20 cellular contexts compared by ENCODE assay signal in genomic region chr5:112396430-112396829, GRCh38. TPM values are rescaled to one million over a fixed set of nuclear protein-coding genes. Genes with fewer than 3 reads are reported as not detected.
DNase-seq lines count a peak whose midpoint lies in the region; ATAC-seq, FAIRE-seq and TF ChIP-seq lines count a peak whose summit lies in the region.
"Had no signal": no experiment of that assay in that cellular context is flagged by ENCODE, and none has a peak within 500 bp of the region (broad histone marks: within the 10 kb centered on the region; RNA-seq: fewer than 3 reads in every experiment).

No MANE protein-coding gene starts in this region.

- H3K4me2 ChIP-seq in HepG2 (ENCODE audit: low read depth, low read length) = no peak overlapping the region
- H3K4me2 ChIP-seq: A549; BLaER1 treated with 17β-estradiol and CSF1 and Interleukin-3, amounts not matched to agents 10 nM and 100 nM had no signal

- WGBS in liver = 54% methylated on average over 4 of the region's 4 CpGs
- WGBS in HepG2 (ENCODE audit: low lambda C conversion rate) = 22% methylated on average over 4 of the region's 4 CpGs
- 26% methylated on average over 4 of the region's 4 CpGs for WGBS in right lobe of liver (ENCODE audit: insufficient coverage, low coverage, low lambda C conversion rate, missing lambda C conversion rate)

- H3K4me3 ChIP-seq in liver (ENCODE audit: low read depth in 1 of 3, low read length in 3 of 3) (no peak overlapping the region), HepG2 (replicated peaks in 1 of 3; ENCODE audit: insufficient read depth in 1 of 3, low read depth in 2 of 3, low read length in 3 of 3) (no peak overlapping the region), right lobe of liver (no peak overlapping the region)
- H3K4me3 ChIP-seq: A549; BLaER1 treated with 17β-estradiol and CSF1 and Interleukin-3, amounts not matched to agents 10 nM and 100 nM had no signal

- no peak for TF ChIP-seq EP300 in HepG2 (IDR thresholded peaks at IDR 0.05; ENCODE audit: low read depth in 2 of 2, low read length in 2 of 2)
- TF ChIP-seq EP300 in HepG2 (CRISPR knock-in tag; IDR thresholded peaks at IDR 0.05; ENCODE audit: borderline replicate concordance) = no peak

- ATAC-seq in HepG2 (no peak), right lobe of liver (peak; percentile 77 to 92 (median 86))
- ATAC-seq: A549; CD8-positive, alpha-beta T cell had no signal

- DNase-seq in HepG2 (ENCODE audit: low spot score) = no peak
- peak; percentile 27 to 70 (median 55) for DNase-seq in right lobe of liver
- DNase-seq in NCI-H1048 (lab: John Stamatoyannopoulos, UW) = no peak
- DNase-seq in dedifferentiated amniotic fluid mesenchymal stem cell (ENCODE audit: extremely low spot score) = no peak
- DNase-seq: AML-193; Caco-2; Calu3; CD4-positive, alpha-beta T cell; CD8-positive, alpha-beta T cell; DMS79 treated with DMSO at 0.1 percent for 48 hours; GF-D8 had no signal

- H3K79me2 ChIP-seq in HepG2 (ENCODE audit: insufficient read depth, low read length) = no peaks in the 10 kb centered on the region

- TF ChIP-seq POLR2A in HepG2 (IDR thresholded peaks at IDR 0.05; ENCODE audit: insufficient read depth in 1 of 2, low read depth in 2 of 2, low read length in 2 of 2) = no peak
- no peak for TF ChIP-seq POLR2A in right lobe of liver (IDR thresholded peaks at IDR 0.05)

- TF ChIP-seq RAD21 in liver (IDR thresholded peaks at IDR 0.05) (no peak), HepG2 (CRISPR knock-in tag; IDR thresholded peaks at IDR 0.05) (no peak)

- H3K9me3 ChIP-seq in liver (ENCODE audit: control insufficient read depth in 4 of 4, low read length in 3 of 4) (peaks cover 0 to 2% (median 0%) of the 10 kb centered on the region in 4 donors), HepG2 (ENCODE audit: low read length) (no peaks in the 10 kb centered on the region), right lobe of liver (no peaks in the 10 kb centered on the region)
- H3K9me3 ChIP-seq: A549; BLaER1 treated with 17β-estradiol and CSF1 and Interleukin-3, amounts not matched to agents 10 nM and 100 nM; Caco-2 had no signal

- H3K4me1 ChIP-seq in liver (ENCODE audit: control insufficient read depth in 4 of 4, insufficient read depth in 4 of 4, low read length in 3 of 4) (peaks cover 0 to 3% (median 0%) of the 10 kb centered on the region in 4 donors), HepG2 (ENCODE audit: insufficient read depth, low read length) (no peaks in the 10 kb centered on the region), right lobe of liver (no peaks in the 10 kb centered on the region)
- H3K4me1 ChIP-seq: A549; BLaER1 treated with 17β-estradiol and CSF1 and Interleukin-3, amounts not matched to agents 10 nM and 100 nM; Caco-2 had no signal

- no peak overlapping the region for H3K9ac ChIP-seq in liver (ENCODE audit: low read depth in 1 of 2, low read length in 2 of 2)
- no peak overlapping the region for H3K9ac ChIP-seq in HepG2 (ENCODE audit: insufficient read depth, low read depth, low read length)
- H3K9ac ChIP-seq: BLaER1 treated with 17β-estradiol and CSF1 and Interleukin-3, amounts not matched to agents 10 nM and 100 nM had no signal

- no peak overlapping the region for H3K27ac ChIP-seq in liver (ENCODE audit: low read depth in 1 of 2, low read length in 2 of 2)
- no peak overlapping the region for H3K27ac ChIP-seq in HepG2 (ENCODE audit: extremely low read length, insufficient read depth, low read length)
- no peak overlapping the region for H3K27ac ChIP-seq in right lobe of liver
- H3K27ac ChIP-seq: 22Rv1; A549; BLaER1 treated with 17β-estradiol and CSF1 and Interleukin-3, amounts not matched to agents 10 nM and 100 nM; C4-2B had no signal

- H3K36me3 ChIP-seq in liver (ENCODE audit: control insufficient read depth in 4 of 4, insufficient read depth in 3 of 4, low read depth in 1 of 4, low read length in 3 of 4) (no peaks in the 10 kb centered on the region), HepG2 (replicated peaks in 1 of 2; ENCODE audit: control insufficient read depth in 1 of 2, insufficient read depth in 2 of 2, low read length in 2 of 2) (no peaks in the 10 kb centered on the region), right lobe of liver (no peaks in the 10 kb centered on the region)
- H3K36me3 ChIP-seq: BLaER1 treated with 17β-estradiol and CSF1 and Interleukin-3, amounts not matched to agents 10 nM and 100 nM had no signal

- intact Hi-C loops in HepG2 (cut with micrococcal nuclease; ENCODE audit: unreplicated experiment) = no loop called here
- intact Hi-C loops in right lobe of liver (cut with DNase I) = no loop called here

- POLR2A ChIA-PET in HepG2 (lab: Yijun Ruan, JAX) = no interaction called here

- no peaks in the 10 kb centered on the region for H4K20me1 ChIP-seq in HepG2 (ENCODE audit: insufficient read depth, low read length)
- H4K20me1 ChIP-seq: BLaER1 treated with 17β-estradiol and CSF1 and Interleukin-3, amounts not matched to agents 10 nM and 100 nM had no signal

- FAIRE-seq in HepG2 (lab: Jason Lieb, UNC) = no peak
- FAIRE-seq: A549, D721Med, G401.6, GM12891, GM19239 had no signal

- no peak for TF ChIP-seq CTCF in liver (IDR thresholded peaks at IDR 0.05; ENCODE audit: low read depth, low read length, missing input control)
- no peak for TF ChIP-seq CTCF in HepG2 (CRISPR knock-in tag; IDR thresholded peaks at IDR 0.05)
- TF ChIP-seq CTCF in right lobe of liver (IDR thresholded peaks at IDR 0.05) = no peak

- H3K27me3 ChIP-seq in liver (ENCODE audit: control insufficient read depth in 4 of 4, insufficient read depth in 4 of 4, low read length in 3 of 4) (no peaks in the 10 kb centered on the region), HepG2 (ENCODE audit: control insufficient read depth in 1 of 2, insufficient read depth in 2 of 2, low read length in 2 of 2) (peaks cover 0 to 7% of the 10 kb centered on the region in 2 experiments; a peak in 1 of 5 replicates), right lobe of liver (no peaks in the 10 kb centered on the region)
- H3K27me3 ChIP-seq: BLaER1 treated with 17β-estradiol and CSF1 and Interleukin-3, amounts not matched to agents 10 nM and 100 nM had no signal

- no peak overlapping the region for H2AFZ ChIP-seq in HepG2 (ENCODE audit: low read length)

- in situ Hi-C loops in HepG2 (cut with HindIII; ENCODE audit: extremely low pct_ligation_motif_present, low pct_unique_long_range_greater_than_20kb) = no loop called here

- no TSS peak for BruUV-seq in HepG2 (replicated peaks; lab: Mats Ljungman, UMichigan)

- CTCF ChIA-PET in HepG2 (lab: Yijun Ruan, JAX; ENCODE audit: low intra/inter-chr PET ratio, low total read pairs) = no interaction called here

TF ChIP-seq in liver, 16 proteins besides CTCF, POLR2A, EP300 and RAD21 (continues in another document):
- TF ChIP-seq MAX (IDR thresholded peaks at IDR 0.05) = no peak
- TF ChIP-seq TAF1 (conservative IDR thresholded peaks at IDR 0.05) = no peak

TF ChIP-seq in HepG2, 621 proteins besides CTCF, POLR2A, EP300 and RAD21 (continues in another document):
- TF ChIP-seq RORA (CRISPR knock-in tag; IDR thresholded peaks at IDR 0.05) = no peak
- TF ChIP-seq ZNF276 (CRISPR knock-in tag; IDR thresholded peaks at IDR 0.05; ENCODE audit: low read depth) = no peak
- no peak for TF ChIP-seq NR0B2 (CRISPR knock-in tag; IDR thresholded peaks at IDR 0.05)
- TF ChIP-seq ARHGAP35 (CRISPR knock-in tag; IDR thresholded peaks at IDR 0.05; ENCODE audit: borderline replicate concordance) = no peak

RNA-seq across cellular contexts. Expression of gene EPB41L4A, which starts 22.6 kb away (rescaled TPM):
- total RNA-seq in liver (1 to 10 TPM; 4.1 to 8.0 TPM), HepG2 (2016; rRNA removed; fragmentation: Illumina TruSeq; extraction: Trizol) (0.07 TPM in 1 of 2 replicates, not detected in the other), right lobe of liver (10 to 100 TPM in 1 of 6 experiments, 1 to 10 TPM in 5; 2.5 to 12.0 (median 4.2) TPM)
- polyA plus RNA-seq in liver (1 to 10 TPM; 1.1 to 3.7 TPM), HepG2 (2011; rRNA removed) (0.03 TPM in 1 of 2 replicates, not detected in the other)
- total RNA-seq in HepG2 (2016; cell fraction: cytosol; rRNA removed; fragmentation: Illumina TruSeq; extraction: Trizol; ENCODE audit: low read depth) = not detected in 2 replicates
- 0.04 and 0.07 TPM in 2 replicates for total RNA-seq in HepG2 (2016; cell fraction: insoluble cytoplasmic fraction; rRNA removed; fragmentation: Illumina TruSeq; extraction: Trizol)
- not detected in 2 replicates for total RNA-seq in HepG2 (2016; cell fraction: membrane; rRNA removed; fragmentation: Illumina TruSeq; extraction: Trizol)
- 0.06 and 0.09 TPM in 2 replicates for total RNA-seq in HepG2 (2016; cell fraction: nucleus; rRNA removed; fragmentation: Illumina TruSeq; extraction: Trizol)
- polyA plus RNA-seq in HepG2 (2011; cell fraction: cytosol; rRNA removed) = 0.03 TPM in 1 of 2 replicates, not detected in the other
- polyA plus RNA-seq in HepG2 (2011; cell fraction: nucleus; rRNA removed) = 0.02 TPM in 1 of 2 replicates, not detected in the other
- 0.20 TPM in 1 of 2 replicates, not detected in the other for polyA plus RNA-seq in HepG2 (2012)
- polyA plus RNA-seq in HepG2 (2016; cell fraction: cytosol; fragmentation: Illumina TruSeq; extraction: Trizol; ENCODE audit: low read depth) = not detected in 2 replicates
- polyA plus RNA-seq in HepG2 (2016; cell fraction: insoluble cytoplasmic fraction; fragmentation: Illumina TruSeq; extraction: Trizol; ENCODE audit: low read depth) = 0.37 TPM in 1 of 2 replicates, not detected in the other
- polyA plus RNA-seq in HepG2 (2016; cell fraction: membrane; fragmentation: Illumina TruSeq; extraction: Trizol; ENCODE audit: low read depth) = not detected in 2 replicates
- 0.19 and 0.21 TPM in 2 replicates for polyA plus RNA-seq in HepG2 (2016; cell fraction: nucleus; fragmentation: Illumina TruSeq; extraction: Trizol; ENCODE audit: insufficient read depth, low read depth)
- 10.3 TPM in 1 of 2 replicates, not detected in the other for polyA minus RNA-seq in HepG2 (2011; rRNA and poly(A)+ RNA removed; ENCODE audit: low replicate concordance)
- not detected in 2 replicates for polyA minus RNA-seq in HepG2 (2011; cell fraction: cytosol; rRNA and poly(A)+ RNA removed)
- polyA minus RNA-seq in HepG2 (2011; cell fraction: nucleus; rRNA and poly(A)+ RNA removed) = 0.12 and 0.52 TPM in 2 replicates

Comparison
In these comparisons a context has a peak if more than half of its experiments do, and no peak if none do; other contexts are left out.
1. DNase-seq: peak in right lobe of liver (3 of 3); none in HepG2 (single experiment), NCI-H1048 (single experiment) and dedifferentiated amniotic fluid mesenchymal stem cell (single experiment).